Comparison of ENCODE assay signal across 13 cellular contexts in the genomic region with DNA sequence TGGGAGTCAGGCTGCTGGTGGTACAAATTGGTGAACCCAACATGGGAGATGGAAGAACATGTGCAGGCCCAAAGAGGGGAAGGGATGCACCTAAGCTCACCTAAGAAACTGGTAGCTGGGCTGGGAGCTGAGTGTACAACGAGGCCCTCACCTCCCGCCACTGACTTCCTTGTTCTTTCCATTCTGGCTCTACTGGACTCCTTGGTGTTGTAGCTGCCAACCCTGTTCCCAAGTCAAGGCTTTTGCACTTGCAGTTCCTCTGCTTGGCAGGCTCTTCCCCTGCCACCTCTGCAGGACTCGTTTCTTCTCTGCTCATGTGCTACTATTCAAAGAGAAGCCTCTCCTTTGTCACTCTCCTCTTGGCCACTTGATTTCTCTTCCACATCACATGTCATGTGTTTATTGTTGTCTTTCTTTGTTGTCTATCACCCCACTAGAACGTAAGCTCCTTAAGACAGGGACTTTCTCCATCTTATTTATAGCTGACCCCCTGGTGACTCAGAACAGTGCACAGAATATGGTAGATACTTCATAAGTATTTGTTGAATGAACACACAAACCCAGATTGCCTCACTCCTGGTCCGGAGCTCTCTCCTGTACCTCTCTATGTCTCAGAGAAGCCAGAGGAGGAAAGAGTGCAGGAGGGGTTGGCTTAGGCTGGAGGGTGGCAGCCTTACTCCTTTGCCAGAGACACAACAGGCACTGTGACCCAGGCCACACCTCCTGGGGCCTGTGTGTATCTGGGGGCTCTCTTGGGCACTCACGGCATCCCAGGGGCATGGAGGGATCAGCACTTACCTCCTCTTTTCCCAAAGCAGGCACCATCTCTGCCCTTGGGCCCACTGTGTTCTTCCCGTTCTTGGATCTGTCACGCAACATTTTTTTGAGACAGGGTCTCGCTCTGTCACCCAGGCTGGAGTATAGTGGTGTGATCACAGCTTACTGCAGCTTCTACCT. TPM values are rescaled to one million over a fixed set of nuclear protein-coding genes. Genes with fewer than 3 reads are reported as not detected.
DNase-seq lines count a peak whose midpoint lies in the region; ATAC-seq, FAIRE-seq and TF ChIP-seq lines count a peak whose summit lies in the region.
"Had no signal": no experiment of that assay in that cellular context is flagged by ENCODE, and none has a peak within 500 bp of the region (broad histone marks: within the 10 kb centered on the region; RNA-seq: fewer than 3 reads in every experiment).

No MANE protein-coding gene starts in this region.

- no peak overlapping the region for H3K4me3 ChIP-seq in adipocyte (ENCODE audit: low read length)
- H3K4me3 ChIP-seq in foreskin fibroblast (ENCODE audit: low read depth in 1 of 2, low read length in 2 of 2) = no peak overlapping the region
- H3K4me3 ChIP-seq in small intestine (ENCODE audit: low read depth in 1 of 2, low read length in 2 of 2) = no peak overlapping the region

- H3K9me3 ChIP-seq in adipocyte (ENCODE audit: control insufficient read depth, low read length) (no peaks in the 10 kb centered on the region), small intestine (ENCODE audit: control insufficient read depth, low read depth) (no peaks in the 10 kb centered on the region)

- peak; percentile 66 for ATAC-seq in GM18868 (IDR thresholded peaks at IDR 0.05; ENCODE audit: unreplicated experiment)
- no peak for ATAC-seq in omental fat pad (ENCODE audit: low FRiP score)
- no peak for ATAC-seq in GM21717 (IDR thresholded peaks at IDR 0.05; ENCODE audit: unreplicated experiment)
- ATAC-seq: stimulated activated memory B cell treated with anti-CD40 and anti-IgM and Interleukin-4, amounts not matched to agents 10 μg/mL and 1 μg/mL and 100 μg/mL, for 72 hours had no signal

- peak; percentile 7 for DNase-seq in adipocyte (ENCODE audit: low read depth)
- DNase-seq in foreskin fibroblast = peak; percentile 32 to 62
- DNase-seq in small intestine = peak; percentile 51
- DNase-seq in NCI-H1048 (lab: John Stamatoyannopoulos, UW) = no peak
- no peak for DNase-seq in A172 (ENCODE audit: low spot score)
- no peak for DNase-seq in omental fat pad (ENCODE audit: low spot score)
- DNase-seq: CD4-positive, CD25-positive, alpha-beta regulatory T cell; OCI-M1; stimulated activated CD4-positive, alpha-beta T cell treated with anti-CD3 and anti-CD28 coated beads, Interleukin-4, amount 100 ng/mL, for 4 hours had no signal

- 57 to 72% (median 64%) methylated on average over 8 to 9 of the region's 9 CpGs for whole genome bisulfite sequencing in small intestine, 3 donors

- H3K4me1 ChIP-seq in adipocyte (ENCODE audit: control insufficient read depth, insufficient read depth, low read length) (no peaks in the 10 kb centered on the region), small intestine (ENCODE audit: control insufficient read depth in 2 of 2, insufficient read depth in 1 of 2, low read depth in 1 of 2, low read length in 1 of 2) (peaks cover 0 to 8% of the 10 kb centered on the region in 2 donors)

- TF ChIP-seq CTCF in foreskin fibroblast (IDR thresholded peaks at IDR 0.05; ENCODE audit: low read depth, low read length) = no peak
- TF ChIP-seq CTCF in omental fat pad (IDR thresholded peaks at IDR 0.05) = no peak

- H3K9ac ChIP-seq in adipocyte (ENCODE audit: low read length) = no peak overlapping the region

- peak overlapping the region; percentile 62 to 81 for H3K27ac ChIP-seq in small intestine (ENCODE audit: low read depth in 1 of 2, low read length in 1 of 2)

- H3K36me3 ChIP-seq in adipocyte (ENCODE audit: control insufficient read depth, insufficient read depth, low read length, severe bottlenecking) (no peaks in the 10 kb centered on the region), small intestine (ENCODE audit: control insufficient read depth in 2 of 2, insufficient read depth in 2 of 2, low read length in 2 of 2) (no peaks in the 10 kb centered on the region)

- no peak for FAIRE-seq in small intestine (lab: Jason Lieb, UNC)

- peaks cover 3% of the 10 kb centered on the region for H3K27me3 ChIP-seq in adipocyte (replicated peaks; ENCODE audit: control insufficient read depth, insufficient read depth, low read length)
- H3K27me3 ChIP-seq in small intestine (ENCODE audit: control insufficient read depth in 2 of 2, insufficient read depth in 2 of 2, low read length in 2 of 2) = no peaks in the 10 kb centered on the region

RNA-seq across cellular contexts. Expression of a gene that starts 5.2 kb away (rescaled TPM):
- polyA plus RNA-seq in small intestine = 1,000 to 10,000 TPM in 2 of 3 donors, 100 to 1,000 TPM in 1; 659 to 2,061 (median 1,209) TPM
- not detected in 2 replicates for total RNA-seq in A172 (2014; rRNA removed; shearing (Covaris generic))
- not detected for total RNA-seq in omental fat pad
- total RNA-seq: CD4-positive, CD25-positive, alpha-beta regulatory T cell; mononuclear cell had no signal
- polyA plus RNA-seq: CD4-positive, CD25-positive, alpha-beta regulatory T cell had no signal

RNA-seq across cellular contexts. Expression of a gene that starts 29.7 kb away (rescaled TPM):
- polyA plus RNA-seq in small intestine = 100 to 1,000 TPM; 104 to 194 (median 160) TPM
- total RNA-seq in A172 (2014; rRNA removed; shearing (Covaris generic)) = 29.5 and 30.7 TPM in 2 replicates
- 10 to 100 TPM; 52.5 to 93.7 (median 66.2) TPM for total RNA-seq in omental fat pad

RNA-seq across cellular contexts. Expression of a gene that starts 30.1 kb away (rescaled TPM):
- 100 to 1,000 TPM in 2 of 3 donors, 10 to 100 TPM in 1; 78.1 to 212 (median 185) TPM for polyA plus RNA-seq in small intestine
- total RNA-seq in A172 (2014; rRNA removed; shearing (Covaris generic)) = 137 and 153 TPM in 2 replicates
- 10 to 100 TPM; 39.5 to 60.4 (median 56.0) TPM for total RNA-seq in omental fat pad

RNA-seq across cellular contexts. Expression of a gene that starts 55.5 kb away (rescaled TPM):
- 10 to 100 TPM; 12.6 to 23.5 (median 20.8) TPM for polyA plus RNA-seq in small intestine
- total RNA-seq in A172 (2014; rRNA removed; shearing (Covaris generic)) = 16.3 and 21.7 TPM in 2 replicates
- total RNA-seq in omental fat pad = 10 to 100 TPM; 31.4 to 37.4 (median 34.9) TPM

Comparison
In these comparisons a context has a peak if more than half of its experiments do, and no peak if none do; other contexts are left out.
1. DNase-seq: peak in adipocyte (single experiment), foreskin fibroblast (2 of 2) and small intestine (single experiment); none in NCI-H1048 (single experiment), A172 (single experiment) and omental fat pad (single experiment).